ENCODE assay signal across 9 cellular contexts in genomic region chr22:46036558-46037408, GRCh38. TPM values are rescaled to one million over a fixed set of nuclear protein-coding genes. Genes with fewer than 3 reads are reported as not detected.
DNase-seq lines count a peak whose midpoint lies in the region; ATAC-seq and TF ChIP-seq lines count a peak whose summit lies in the region.
"Had no signal": no experiment of that assay in that cellular context is flagged by ENCODE, and none has a peak within 500 bp of the region (broad histone marks: within the 10 kb centered on the region; RNA-seq: fewer than 3 reads in every experiment).

No MANE protein-coding gene starts in this region.

- intact Hi-C loops in Caco-2 (cut with micrococcal nuclease; ENCODE audit: unreplicated experiment): loop anchor here (1.0 kb wide), 2 partner anchors 23 to 70 kb away; no protein-coding TSS in a partner anchor
- intact Hi-C loops in left colon (cut with DNase I, micrococcal nuclease): loop anchor here in 1 of 2 donors (2.0 kb wide), 1 partner anchor 18 kb away; no protein-coding TSS in a partner anchor

- DNase-seq in Caco-2 (peak; percentile 50 to 52), HFF-Myc (ENCODE audit: extremely low read depth, low read depth) (no peak), left colon (peak; percentile 59 to 63), NOMO-1 treated with dmso at 0.1 percent for 144 hours (lab: John Stamatoyannopoulos, UW; ENCODE audit: unreplicated experiment) (no peak)
- DNase-seq in stimulated activated effector memory CD8-positive, alpha-beta T cell treated with anti-CD3 and anti-CD28 coated beads, Interleukin-12 subunit alpha, Interleukin-12 subunit beta, amount 100 ng/mL, for 72 hours (ENCODE audit: low spot score in 2 of 2): peak in 1 of 2 donors; percentile 62

- no peaks in the 10 kb centered on the region for H3K9me3 ChIP-seq in Caco-2

- peaks cover 6% of the 10 kb centered on the region; the same call in 1 of the 2 replicates for H3K4me1 ChIP-seq in Caco-2

- TF ChIP-seq CTCF in Caco-2 (IDR thresholded peaks at IDR 0.05; ENCODE audit: insufficient read depth in 1 of 2, low read depth in 1 of 2, low read length in 1 of 2, severe bottlenecking in 1 of 2, unreplicated experiment in 1 of 2) (peak in 1 of 2 experiments; percentile 53), HFF-Myc (IDR thresholded peaks at IDR 0.05; ENCODE audit: low read depth, low read length, missing control alignments) (peak; percentile 24), brain (conservative IDR thresholded peaks at IDR 0.05) (peak; percentile 18 to 36)

- CTCF ChIA-PET in Caco-2 (lab: Charles Lee): interaction anchor here (1.0 to 2.2 kb wide), 6 partner anchors 24 to 85 kb away, joined by 3 to 58 read pairs (median 9); no protein-coding TSS in a partner anchor

- POLR2A ChIA-PET in Caco-2 (lab: Charles Lee): interaction anchor here (0.7 to 3.5 kb wide), 2 partner anchors 23 to 30 kb away, joined by 3 to 36 read pairs; no protein-coding TSS in a partner anchor

- peaks cover 2% of the 10 kb centered on the region for H3K27me3 Mint-ChIP-seq in Caco-2 (ENCODE audit: insufficient read depth, unreplicated experiment)
- peaks cover 47% of the 10 kb centered on the region for H3K27me3 Mint-ChIP-seq in brain

- H3K4me1 Mint-ChIP-seq in Caco-2 (ENCODE audit: low read depth, unreplicated experiment): no peaks in the 10 kb centered on the region
- H3K4me1 Mint-ChIP-seq in brain: peaks cover 32% of the 10 kb centered on the region
- peaks cover 6% of the 10 kb centered on the region for H3K4me1 Mint-ChIP-seq in stimulated activated effector memory CD8-positive, alpha-beta T cell treated with anti-CD3 and anti-CD28 coated beads, Interleukin-12 subunit alpha, Interleukin-12 subunit beta, amount 100 ng/mL, for 72 hours

- H3K4me3 Mint-ChIP-seq in Caco-2 (ENCODE audit: unreplicated experiment) (peak overlapping the region; percentile 76), brain (peak overlapping the region; percentile 85 to 91 (median 87))
- H3K4me3 Mint-ChIP-seq in stimulated activated effector memory CD8-positive, alpha-beta T cell treated with anti-CD3 and anti-CD28 coated beads, Interleukin-12 subunit alpha, Interleukin-12 subunit beta, amount 100 ng/mL, for 72 hours: peak overlapping the region; percentile 75

- BruUV-seq in Caco-2 (replicated peaks; lab: Mats Ljungman, UMichigan): no TSS peak

- H3K27ac Mint-ChIP-seq in Caco-2 (ENCODE audit: unreplicated experiment): no peak overlapping the region
- peak overlapping the region; percentile 27 to 94 (median 80) for H3K27ac Mint-ChIP-seq in brain
- H3K27ac Mint-ChIP-seq in stimulated activated effector memory CD8-positive, alpha-beta T cell treated with anti-CD3 and anti-CD28 coated beads, Interleukin-12 subunit alpha, Interleukin-12 subunit beta, amount 100 ng/mL, for 72 hours: peak overlapping the region; percentile 59

- peak; percentile 72 for ATAC-seq in SK-N-SH treated with all-trans-retinoic acid at 6 μM for 48 hours
- ATAC-seq in left colon: peak; percentile 33
- no peak for ATAC-seq in stimulated activated effector memory CD8-positive, alpha-beta T cell treated with anti-CD3 and anti-CD28 coated beads, Interleukin-12 subunit alpha, Interleukin-12 subunit beta, amount 100 ng/mL, for 72 hours
- ATAC-seq in GM19023 (IDR thresholded peaks at IDR 0.05; ENCODE audit: unreplicated experiment): no peak

- no peaks in the 10 kb centered on the region for H3K36me3 Mint-ChIP-seq in Caco-2 (ENCODE audit: insufficient read depth, unreplicated experiment)
- H3K36me3 Mint-ChIP-seq in brain: no peaks in the 10 kb centered on the region
- H3K36me3 Mint-ChIP-seq in stimulated activated effector memory CD8-positive, alpha-beta T cell treated with anti-CD3 and anti-CD28 coated beads, Interleukin-12 subunit alpha, Interleukin-12 subunit beta, amount 100 ng/mL, for 72 hours: no peaks in the 10 kb centered on the region

- H3K4me3 ChIP-seq in Caco-2 (ENCODE audit: low read depth, low read length): peak overlapping the region; percentile 73
- peak overlapping the region; percentile 94 for H3K4me3 ChIP-seq in HFF-Myc (replicated peaks; ENCODE audit: low read depth, low read length)

- H3K36me3 ChIP-seq in Caco-2 (ENCODE audit: control insufficient read depth, insufficient read depth, low read length): no peaks in the 10 kb centered on the region

- no peaks in the 10 kb centered on the region for H3K27me3 ChIP-seq in Caco-2 (replicated peaks; ENCODE audit: control insufficient read depth, insufficient read depth, low read length)

- H3K9me3 Mint-ChIP-seq in Caco-2 (ENCODE audit: unreplicated experiment) (no peaks in the 10 kb centered on the region), brain (no peaks in the 10 kb centered on the region)
- no peaks in the 10 kb centered on the region for H3K9me3 Mint-ChIP-seq in stimulated activated effector memory CD8-positive, alpha-beta T cell treated with anti-CD3 and anti-CD28 coated beads, Interleukin-12 subunit alpha, Interleukin-12 subunit beta, amount 100 ng/mL, for 72 hours

TF ChIP-seq in SK-N-SH treated with all-trans-retinoic acid at 6 μM for 48 hours, 23 proteins besides CTCF, POLR2A, EP300 and RAD21:
- TF ChIP-seq ZFP30 (CRISPR knock-in tag; IDR thresholded peaks at IDR 0.05) (no peak), ZC3H10 (CRISPR knock-in tag; IDR thresholded peaks at IDR 0.05) (no peak), POU6F1 (CRISPR knock-in tag; IDR thresholded peaks at IDR 0.05; ENCODE audit: borderline replicate concordance, low read depth) (no peak), ESRRG (CRISPR knock-in tag; IDR thresholded peaks at IDR 0.05) (no peak), RARB (CRISPR knock-in tag; IDR thresholded peaks at IDR 0.05) (no peak), ZNF70 (CRISPR knock-in tag; IDR thresholded peaks at IDR 0.05) (no peak), ZFP3 (CRISPR knock-in tag; IDR thresholded peaks at IDR 0.05) (no peak), PPARA (CRISPR knock-in tag; IDR thresholded peaks at IDR 0.05; ENCODE audit: borderline replicate concordance) (no peak), CSRNP3 (CRISPR knock-in tag; IDR thresholded peaks at IDR 0.05) (no peak)

RNA-seq across cellular contexts. Expression of gene WNT7B, which starts 59.8 kb away (rescaled TPM):
- total RNA-seq in Caco-2 (2022) (0.57 and 0.77 TPM in 2 replicates), left colon (not detected)
- polyA plus RNA-seq in brain (ENCODE audit: insufficient read depth, low read depth, low replicate concordance): 15.9 TPM
- total RNA-seq: subcutaneous adipose tissue had no signal

Comparison
In these comparisons a context has a peak if more than half of its experiments do, and no peak if none do; other contexts are left out.
1. DNase-seq: peak in Caco-2 (2 of 2) and left colon (2 of 2); none in HFF-Myc (single experiment) and NOMO-1 treated with dmso at 0.1 percent for 144 hours (single experiment).
2. ATAC-seq: peak in SK-N-SH treated with all-trans-retinoic acid at 6 μM for 48 hours (single experiment) and left colon (single experiment); none in stimulated activated effector memory CD8-positive, alpha-beta T cell treated with anti-CD3 and anti-CD28 coated beads, Interleukin-12 subunit alpha, Interleukin-12 subunit beta, amount 100 ng/mL, for 72 hours (single experiment) and GM19023 (single experiment).
3. Peak in every context shown above with its lines, with median percentiles within 50 percentile points of each other: H3K4me3 Mint-ChIP-seq.